ENCODE assay signal across 31 cellular contexts in the genomic region with DNA sequence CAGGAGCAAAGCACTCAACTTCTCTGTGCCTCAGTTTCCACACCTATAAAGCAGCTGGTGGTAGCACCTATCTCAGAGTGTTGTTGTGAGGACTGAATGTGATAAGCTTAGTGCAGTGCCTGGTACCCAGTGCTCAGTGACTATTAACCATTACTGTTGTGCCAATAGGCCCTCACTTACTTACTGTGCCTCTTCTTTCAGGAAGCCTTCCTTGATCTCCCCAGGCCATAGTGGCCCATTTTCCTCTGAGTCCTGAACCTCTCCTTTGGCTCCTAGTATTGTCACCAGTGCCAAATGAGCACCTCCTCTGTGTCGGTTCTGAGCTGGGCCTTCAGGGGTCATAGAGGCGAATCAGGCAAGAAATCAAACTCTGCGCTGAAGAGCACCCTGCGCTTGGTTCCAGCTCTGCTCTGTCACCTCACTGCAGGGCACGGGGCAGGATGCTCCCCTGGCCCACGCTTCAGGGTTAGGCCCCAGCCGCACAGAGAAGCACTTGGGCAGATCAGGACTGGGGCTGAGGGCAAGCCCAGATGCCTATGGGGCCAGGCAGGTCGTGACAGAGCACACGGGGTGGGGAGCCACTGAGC. TPM values are rescaled to one million over a fixed set of nuclear protein-coding genes. Genes with fewer than 3 reads are reported as not detected.
"Had no signal": no experiment of that assay in that cellular context is flagged by ENCODE, and none has a peak within 500 bp of the region (broad histone marks: within the 10 kb centered on the region; RNA-seq: fewer than 3 reads in every experiment).

No MANE protein-coding gene starts in this region.

- H3K4me1 ChIP-seq: SJSA1 had no signal

- H3K4me2 ChIP-seq: SK-N-SH had no signal

- H3K27me3 ChIP-seq: ascending aorta, cardiac muscle cell, SJSA1 had no signal

- DNase-seq: activated B cell treated with CpG ODN at 0.5 μM for 24 hours; activated CD4-positive, alpha-beta memory T cell treated with anti-CD3 and anti-CD28 coated beads for 36 hours; activated CD4-positive, alpha-beta T cell treated with anti-CD3 and anti-CD28 coated beads for 4 hours; activated CD4-positive, alpha-beta T cell treated with anti-CD3 and anti-CD28 coated beads, Interleukin-2, amount 50 U/mL, for 1 hour; activated CD4-positive, CD25-positive, alpha-beta regulatory T cell treated with anti-CD3 and anti-CD28 coated beads, Interleukin-2, amount 50 U/mL, for 72 hours; activated effector memory CD4-positive, alpha-beta T cell treated with Interleukin-2 at 50 U/mL for 16 hours; activated naive CD4-positive, alpha-beta T cell treated with anti-CD3 and anti-CD28 coated beads, Interleukin-2, amount 10 ng/mL, durations not matched to agents 7 days and 5 days; activated T-cell treated with anti-CD3 and anti-CD28 coated beads for 4 hours; activated T-cell treated with anti-CD3 and anti-CD28 coated beads, Interleukin-2, amount 50 U/mL, for 4 hours; MM.1S; MV-4-11; NCI-H1092; NCI-H1436 treated with DMSO at 0.1 percent for 48 hours; NCI-H1694 treated with DMSO at 0.1 percent for 48 hours; NCI-H2029; NCI-H345; NCI-H524 treated with DMSO at 0.1 percent for 48 hours; SHP77 treated with DMSO at 0.1 percent for 48 hours; SK-N-SH; T-helper 9 cell had no signal

- H3K36me3 ChIP-seq: ascending aorta, cardiac muscle cell, SJSA1 had no signal

- H3K9me3 ChIP-seq: ascending aorta, SJSA1, SK-N-SH had no signal

- H3K27ac ChIP-seq: ascending aorta, cardiac muscle cell, coronary artery, SJSA1, VCaP had no signal

- ATAC-seq: activated T-cell treated with anti-CD3 and anti-CD28 coated beads, Interleukin-2, amount 50 U/mL, for 4 hours; Panc1 had no signal

- H3K4me3 ChIP-seq: ascending aorta, cardiac muscle cell, coronary artery, SJSA1 had no signal

- H3K9ac ChIP-seq: SK-N-SH had no signal

RNA-seq across cellular contexts. Expression of gene CALHM1, which starts 2.5 kb away (rescaled TPM):
- total RNA-seq: activated CD4-positive, alpha-beta memory T cell treated with anti-CD3 and anti-CD28 coated beads for 36 hours; activated CD8-positive, alpha-beta memory T cell treated with anti-CD3 and anti-CD28 coated beads for 36 hours; activated T-cell treated with anti-CD3 and anti-CD28 coated beads, Interleukin-2, amount 50 U/mL, for 4 hours; ascending aorta; cardiac muscle cell; LHCN-M2; NCI-H460; RPMI7951; SJSA1 had no signal
- polyA plus RNA-seq: adipose tissue, cardiac muscle cell, SK-N-SH had no signal

RNA-seq across cellular contexts. Expression of gene CALHM2, which starts 4.0 kb away (rescaled TPM):
- total RNA-seq: SJSA1 had no signal

RNA-seq across cellular contexts. Expression of gene CALHM3, which starts 22.9 kb away (rescaled TPM):
- total RNA-seq: activated B cell treated with CpG ODN at 0.5 μM for 24 hours; activated CD4-positive, alpha-beta memory T cell treated with anti-CD3 and anti-CD28 coated beads for 36 hours; activated T-cell treated with anti-CD3 and anti-CD28 coated beads, Interleukin-2, amount 50 U/mL, for 4 hours; ascending aorta; cardiac muscle cell; LHCN-M2; NCI-H460; SJSA1 had no signal
- polyA plus RNA-seq: cardiac muscle cell, SK-N-SH had no signal

RNA-seq across cellular contexts. Expression of gene NEURL1, which starts 37.3 kb away (rescaled TPM):
- total RNA-seq: ascending aorta, NCI-H460, RPMI7951, SJSA1 had no signal
